Comparison of ENCODE assay signal across 21 cellular contexts in the genomic region with DNA sequence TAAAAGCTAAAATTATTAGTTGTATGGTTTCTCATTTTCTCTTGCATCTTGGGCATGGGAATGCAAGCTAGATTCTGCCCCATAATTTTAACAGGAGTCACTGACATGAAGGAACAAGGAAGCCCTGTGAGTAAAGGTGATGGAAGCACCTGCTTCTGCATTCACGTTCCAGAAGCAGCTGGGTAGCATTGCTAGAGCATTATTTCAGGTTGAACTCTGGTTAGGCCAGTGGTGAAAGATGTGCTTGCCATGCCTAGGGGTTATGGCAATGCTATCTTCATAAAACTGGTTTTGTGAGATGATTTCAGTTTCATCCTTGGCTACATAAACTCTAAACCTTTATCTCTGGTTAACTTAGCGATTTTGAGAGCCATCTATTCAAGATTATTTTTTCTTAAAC.
"Had no signal": no experiment of that assay in that cellular context is flagged by ENCODE, and none has a peak within 500 bp of the region (broad histone marks: within the 10 kb centered on the region; RNA-seq: fewer than 3 reads in every experiment).

No MANE protein-coding gene starts in this region.

- H3K4me1 ChIP-seq: esophagus squamous epithelium, gastrocnemius medialis, heart right ventricle, left lung, lower lobe of right lung had no signal

- H3K4me3 ChIP-seq: coronary artery, dorsolateral prefrontal cortex, esophagus squamous epithelium, gastrocnemius medialis, heart right ventricle, left lung, lower lobe of right lung had no signal

- DNase-seq: dermis blood vessel endothelial cell; dorsolateral prefrontal cortex; effector CD4-positive, alpha-beta T cell; effector memory CD4-positive, alpha-beta T cell; erythroblast; esophagus squamous epithelium; foreskin fibroblast; foreskin melanocyte; gastrocnemius medialis; glutamatergic neuron; head of caudate nucleus; heart right ventricle; hippocampal formation; left cardiac atrium; left lung; left ventricle myocardium superior; lower lobe of right lung; mesendoderm; midbrain had no signal

- H3K27ac ChIP-seq: coronary artery, dorsolateral prefrontal cortex, epithelial cell of prostate, esophagus squamous epithelium, gastrocnemius medialis, heart right ventricle, left lung, lower lobe of right lung had no signal

- H3K9me3 ChIP-seq: esophagus squamous epithelium, gastrocnemius medialis, heart right ventricle, left lung, lower lobe of right lung had no signal

- H3K36me3 ChIP-seq: esophagus squamous epithelium, gastrocnemius medialis, heart right ventricle, left lung, lower lobe of right lung had no signal

- H3K27me3 ChIP-seq: esophagus squamous epithelium, gastrocnemius medialis, left lung had no signal
